8 cellular contexts compared by ENCODE assay signal in the genomic region with DNA sequence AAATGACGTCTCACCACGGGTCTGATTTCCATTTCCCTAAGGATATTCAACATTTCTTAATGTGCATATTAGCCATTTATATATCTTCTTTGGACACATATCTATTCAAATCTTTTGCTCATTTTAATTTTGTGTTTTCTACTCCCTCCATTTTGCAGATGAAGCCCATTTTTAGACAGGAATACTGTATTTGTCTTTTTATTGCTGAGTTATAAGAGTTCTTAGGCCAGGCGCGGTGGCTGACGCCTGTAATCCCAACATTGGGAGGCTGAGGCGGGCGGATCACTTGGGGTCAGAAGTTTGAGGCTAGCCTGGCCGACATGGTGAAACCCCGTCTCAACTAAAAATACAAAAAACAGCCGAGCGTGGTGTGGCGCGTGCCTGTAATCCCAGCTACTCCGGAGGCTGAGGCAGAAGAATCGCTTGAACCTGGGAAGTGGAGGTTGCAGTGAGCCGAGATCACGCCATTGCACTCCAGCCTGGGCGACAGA. TPM values are rescaled to one million over a fixed set of nuclear protein-coding genes. Genes with fewer than 3 reads are reported as not detected.
DNase-seq lines count a peak whose midpoint lies in the region; ATAC-seq and TF ChIP-seq lines count a peak whose summit lies in the region.
"Not testable (repeated sequence)": the region's sequence is repeated elsewhere in the genome, so short reads cannot be mapped to it uniquely, and the experiment has no call there.

No MANE protein-coding gene starts in this region.

- peak; percentile 29 for ATAC-seq in GM21576 (IDR thresholded peaks at IDR 0.05; ENCODE audit: unreplicated experiment)
- peak; percentile 19 for ATAC-seq in WTC11
- ATAC-seq in Right ventricle myocardium superior (ENCODE audit: poor library complexity) = peak; percentile 31

- intact Hi-C loops in Right ventricle myocardium superior (cut with DNase I) = not testable (repeated sequence)

- H3K4me2 ChIP-seq in BLaER1 = peak overlapping the region; percentile 75

- POLR2A ChIA-PET in WTC11 (lab: Charles Lee) = interaction anchor here (1.5 kb wide), 1 partner anchor 64 kb away, joined by 8 read pairs; no protein-coding TSS in a partner anchor

- H4K20me1 ChIP-seq in BLaER1 = peaks cover 40% of the 10 kb centered on the region

- CTCF ChIA-PET in WTC11 (lab: Charles Lee) = not testable (repeated sequence)

- H3K9me3 ChIP-seq in BLaER1; KOPT-K1 (ENCODE audit: insufficient read depth, low read length, poor library complexity, severe bottlenecking); muscle layer of colon (ENCODE audit: low read length): not testable (repeated sequence)

- H3K27ac ChIP-seq in BLaER1 = peak overlapping the region; percentile 93
- peak overlapping the region; percentile 92 for H3K27ac ChIP-seq in KOPT-K1 (ENCODE audit: low read depth, low read length, poor library complexity, severe bottlenecking)
- peak overlapping the region; percentile 94 for H3K27ac ChIP-seq in muscle layer of colon (ENCODE audit: low read depth, low read length)

- not testable (repeated sequence) for H3K36me3 Mint-ChIP-seq in WTC11
- H3K36me3 Mint-ChIP-seq in brain = peaks cover 25% of the 10 kb centered on the region

- H3K4me1 ChIP-seq in BLaER1 (peaks cover 31% of the 10 kb centered on the region), muscle layer of colon (ENCODE audit: insufficient read depth, low read length) (peaks cover 15% of the 10 kb centered on the region)

- not testable (repeated sequence) for H3K27me3 ChIP-seq in BLaER1; muscle layer of colon (ENCODE audit: control insufficient read depth in 1 of 2, insufficient read depth in 2 of 2, low read length in 2 of 2)

- DNase-seq in WTC11 (ENCODE audit: low spot score) = not testable (repeated sequence)
- peak; percentile 49 for DNase-seq in Right ventricle myocardium superior
- peak; percentile 38 for DNase-seq in stimulated activated CD8-positive, alpha-beta memory T cell treated with anti-CD3 and anti-CD28 coated beads, Interleukin-4, amount 100 ng/mL, for 48 hours

- not testable (repeated sequence) for H3K27me3 Mint-ChIP-seq in WTC11 (ENCODE audit: low read depth); brain

- H3K27ac Mint-ChIP-seq in WTC11 (0 out of 2 replicates have a peak overlapping the region, but pooled peaks have one; percentile 10), brain (peak overlapping the region; percentile 89 to 98 (median 95))

- H3K9ac ChIP-seq in BLaER1 = peak overlapping the region; percentile 96
- not testable (repeated sequence) for H3K9ac ChIP-seq in muscle layer of colon (ENCODE audit: low read length)

- not testable (repeated sequence) for H3K36me3 ChIP-seq in BLaER1; KOPT-K1 (ENCODE audit: insufficient read depth, low read length); muscle layer of colon (ENCODE audit: insufficient read depth, low read length)

- H3K4me1 Mint-ChIP-seq in WTC11 (peaks cover 21% of the 10 kb centered on the region), brain (peaks cover 45% of the 10 kb centered on the region)

- H3K4me3 ChIP-seq in BLaER1 (peak overlapping the region; percentile 90), muscle layer of colon (ENCODE audit: low read depth in 1 of 2, low read length in 2 of 2) (peak overlapping the region; percentile 68 to 97)

- H3K4me3 Mint-ChIP-seq in WTC11 (peak overlapping the region; percentile 92), brain (peak overlapping the region; percentile 94 to 100 (median 97))

- TF ChIP-seq CTCF in WTC11 (IDR thresholded peaks at IDR 0.05); brain (conservative IDR thresholded peaks at IDR 0.05): not testable (repeated sequence)

- not testable (repeated sequence) for H3K9me3 Mint-ChIP-seq in WTC11, brain

TF ChIP-seq in WTC11, 78 proteins besides CTCF, POLR2A, EP300 and RAD21:
- 0 out of 2 replicates have a peak, but pooled peaks have one; percentile 24 for TF ChIP-seq GABPB1 (CRISPR knock-in tag; IDR thresholded peaks at IDR 0.05)

RNA-seq across cellular contexts. Expression of a gene that starts 0.6 kb away (rescaled TPM):
- total RNA-seq in WTC11 (2021) (134 to 154 TPM (median 141 TPM) in 3 replicates), Right ventricle myocardium superior (80.7 TPM)
- polyA plus RNA-seq in brain (ENCODE audit: insufficient read depth, low read depth, low replicate concordance) = 113 TPM

RNA-seq across cellular contexts. Expression of a gene that starts 5.9 kb away (rescaled TPM):
- 6.2 to 11.1 TPM (median 10.9 TPM) in 3 replicates for total RNA-seq in WTC11 (2021)
- 34.3 TPM for polyA plus RNA-seq in brain (ENCODE audit: insufficient read depth, low read depth, low replicate concordance)
- 23.2 TPM for total RNA-seq in Right ventricle myocardium superior

RNA-seq across cellular contexts. Expression of a gene that starts 35.8 kb away (rescaled TPM):
- total RNA-seq in WTC11 (2021) (70.4 to 83.1 TPM (median 71.5 TPM) in 3 replicates), Right ventricle myocardium superior (102 TPM)
- polyA plus RNA-seq in brain (ENCODE audit: insufficient read depth, low read depth, low replicate concordance) = 85.1 TPM

RNA-seq across cellular contexts. Expression of a gene that starts 40.6 kb away (rescaled TPM):
- 19.1 to 21.6 TPM (median 19.7 TPM) in 3 replicates for total RNA-seq in WTC11 (2021)
- 48.7 TPM for polyA plus RNA-seq in brain (ENCODE audit: insufficient read depth, low read depth, low replicate concordance)
- 10.6 TPM for total RNA-seq in Right ventricle myocardium superior

RNA-seq across cellular contexts. Expression of a gene that starts 44.4 kb away (rescaled TPM):
- total RNA-seq in WTC11 (2021) (0.70 to 0.78 TPM (median 0.71 TPM) in 3 replicates), Right ventricle myocardium superior (0.30 TPM)
- 0.46 TPM for polyA plus RNA-seq in brain (ENCODE audit: insufficient read depth, low read depth, low replicate concordance)
